ENCODE assay signal across 30 cellular contexts in the genomic region with DNA sequence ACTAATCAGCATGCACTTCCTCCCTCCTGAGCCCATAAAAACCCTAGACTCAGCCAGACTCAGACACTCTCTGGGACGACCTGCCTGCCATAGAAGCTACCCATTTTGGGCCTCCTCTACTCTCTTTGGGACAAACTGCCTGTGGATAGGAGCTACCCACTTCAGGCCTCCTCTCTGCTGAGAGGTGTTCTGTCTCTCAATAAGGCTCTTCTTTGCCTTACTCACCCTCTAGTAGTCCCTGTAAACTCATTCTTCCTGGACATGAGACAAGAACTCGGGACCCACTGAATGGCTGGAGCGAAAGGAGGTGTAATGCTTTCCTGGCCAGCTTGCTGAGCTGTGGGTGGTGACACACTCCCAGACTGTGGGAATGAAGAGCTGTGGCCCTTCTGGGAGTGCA.
"Had no signal": no experiment of that assay in that cellular context is flagged by ENCODE, and none has a peak within 500 bp of the region (broad histone marks: within the 10 kb centered on the region; RNA-seq: fewer than 3 reads in every experiment).

No MANE protein-coding gene starts in this region.

- H3K36me3 ChIP-seq: ascending aorta, breast epithelium, cardiac muscle cell, colonic mucosa, esophagus squamous epithelium, gastroesophageal sphincter, heart right ventricle had no signal

- H3K27ac ChIP-seq: ascending aorta, breast epithelium, cardiac muscle cell, colonic mucosa, epithelial cell of prostate, esophagus squamous epithelium, gastroesophageal sphincter, heart right ventricle had no signal

- FAIRE-seq: endometrium, endothelial cell of umbilical vein had no signal

- H3K4me3 ChIP-seq: ascending aorta, breast epithelium, cardiac muscle cell, colonic mucosa, esophagus squamous epithelium, gastroesophageal sphincter, heart right ventricle had no signal

- ATAC-seq: activated naive CD4-positive, alpha-beta T cell treated with anti-CD3 and anti-CD28 coated beads, Interleukin-2, amount 50 U/mL, for 72 hours; activated T-cell treated with anti-CD3 and anti-CD28 coated beads, Interleukin-2, amount 50 U/mL, for 72 hours; gastroesophageal sphincter; heart right ventricle; T-helper 17 cell had no signal

- DNase-seq: activated CD4-positive, alpha-beta memory T cell treated with anti-CD3 and anti-CD28 coated beads, Interleukin-2, amount 10 ng/mL, durations not matched to agents 7 days and 5 days; activated CD4-positive, alpha-beta T cell treated with anti-CD3 and anti-CD28 coated beads for 4 hours; activated CD4-positive, alpha-beta T cell treated with anti-CD3 and anti-CD28 coated beads, Interleukin-2, amount 10 ng/mL, durations not matched to agents 7 days and 5 days; activated CD4-positive, alpha-beta T cell treated with anti-CD3 and anti-CD28 coated beads, Interleukin-2, amount 50 U/mL, for 4 hours; activated CD4-positive, CD25-positive, alpha-beta regulatory T cell; activated CD4-positive, CD25-positive, alpha-beta regulatory T cell treated with anti-CD3 and anti-CD28 coated beads, Interleukin-2, amount 50 U/mL, for 72 hours; activated CD8-positive, alpha-beta memory T cell treated with anti-CD3 and anti-CD28 coated beads, Interleukin-2, amount 50 U/mL, for 48 hours; activated gamma-delta T cell; activated naive CD4-positive, alpha-beta T cell; activated naive CD4-positive, alpha-beta T cell treated with anti-CD3 and anti-CD28 coated beads, Interleukin-2, amount 10 ng/mL, durations not matched to agents 7 days and 5 days; activated naive CD8-positive, alpha-beta T cell treated with anti-CD3 and anti-CD28 coated beads, Interleukin-2, amount 10 ng/mL, durations not matched to agents 7 days and 5 days; activated T-cell treated with anti-CD3 and anti-CD28 coated beads for 4 hours; activated T-cell treated with anti-CD3 and anti-CD28 coated beads, Interleukin-2, amount 50 U/mL, for 24 hours; activated T-cell treated with anti-CD3 and anti-CD28 coated beads, Interleukin-2, amount 50 U/mL, for 72 hours; central memory CD4-positive, alpha-beta T cell; cerebellar nuclear complex; colonic mucosa; effector CD8-positive, alpha-beta T cell; esophagus squamous epithelium; foreskin melanocyte; heart right ventricle; T-helper 17 cell had no signal

- H3K4me1 ChIP-seq: breast epithelium, colonic mucosa, esophagus squamous epithelium, gastroesophageal sphincter had no signal

- H3K27me3 ChIP-seq: ascending aorta, breast epithelium, cardiac muscle cell, colonic mucosa, esophagus squamous epithelium, gastroesophageal sphincter, heart right ventricle had no signal

- H3K9me3 ChIP-seq: ascending aorta, colonic mucosa had no signal
